In the genomic region with DNA sequence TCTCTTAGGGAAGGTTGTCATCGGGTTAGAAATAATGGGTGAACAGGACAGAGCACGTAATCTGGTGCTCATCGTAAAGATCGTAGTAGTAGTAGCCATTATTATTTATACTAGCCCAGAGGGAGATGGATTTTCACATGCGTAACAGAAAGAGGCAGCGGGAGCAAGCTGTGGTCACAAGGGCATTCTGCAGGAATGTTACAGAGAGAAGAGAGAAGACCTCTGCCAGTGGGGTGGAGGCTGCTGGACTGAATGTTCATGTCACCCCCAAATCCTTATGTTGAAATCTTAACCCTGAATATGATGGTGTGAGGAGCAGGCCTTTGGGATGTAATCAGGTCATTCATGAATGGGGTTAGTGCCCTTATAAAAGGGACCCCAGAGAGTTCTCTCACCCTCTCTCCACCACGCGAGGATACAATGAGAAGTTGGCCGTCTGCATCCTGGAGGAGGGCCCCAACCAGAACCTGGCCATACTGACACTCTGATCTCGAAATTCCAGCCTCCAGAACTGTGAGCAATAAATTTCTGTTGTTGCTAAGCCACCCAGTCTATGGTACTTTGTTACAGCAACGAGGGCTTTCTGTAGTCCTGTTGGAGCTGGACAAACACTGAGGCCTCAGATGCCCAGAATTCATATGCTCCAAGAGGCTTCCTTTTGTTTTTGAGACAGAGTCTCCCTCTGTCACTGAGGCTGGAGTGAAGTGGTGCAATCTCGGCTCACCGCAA, we compare ENCODE assay signal across 15 cellular contexts.
DNase-seq lines count a peak whose midpoint lies in the region; TF ChIP-seq lines count a peak whose summit lies in the region.
"Had no signal": no experiment of that assay in that cellular context is flagged by ENCODE, and none has a peak within 500 bp of the region (broad histone marks: within the 10 kb centered on the region; RNA-seq: fewer than 3 reads in every experiment).

No MANE protein-coding gene starts in this region.

- intact Hi-C loops in posterior vena cava (cut with DNase I) = no loop called here

- H3K4me2 ChIP-seq in mesenchymal stem cell (ENCODE audit: low read length, poor library complexity, severe bottlenecking) (no peak overlapping the region), smooth muscle cell (no peak overlapping the region)
- H3K4me2 ChIP-seq: BLaER1 had no signal

- no peaks in the 10 kb centered on the region for H3K79me2 ChIP-seq in smooth muscle cell (ENCODE audit: low read depth)

- H3K23ac ChIP-seq in mesenchymal stem cell (ENCODE audit: low read length in 2 of 2) = no peak overlapping the region

- peak; percentile 45 for DNase-seq in AG20443 (ENCODE audit: low spot score)
- peak; percentile 24 for DNase-seq in SK-MEL-5 (ENCODE audit: low read depth, low spot score)
- no peak for DNase-seq in mesenchymal stem cell
- DNase-seq in posterior vena cava (ENCODE audit: low spot score) = peak; percentile 22
- no peak for DNase-seq in NCI-H510A treated with DMSO at 0.1 percent for 48 hours (lab: John Stamatoyannopoulos, UW)
- no peak for DNase-seq in kidney tubule cell (ENCODE audit: low spot score)
- DNase-seq in NCI-H2107 (lab: John Stamatoyannopoulos, UW) = no peak
- DNase-seq in smooth muscle cell (lab: John Stamatoyannopoulos, UW; ENCODE audit: unreplicated experiment) = no peak
- DNase-seq: AML-193; Caco-2; CD8-positive, alpha-beta memory T cell; DND-41; GOT3; HCEC 1CT had no signal

- no peak overlapping the region for H3K18ac ChIP-seq in mesenchymal stem cell (ENCODE audit: low read depth in 1 of 2, low read length in 2 of 2)

- H4K20me1 ChIP-seq in smooth muscle cell (ENCODE audit: low read depth) = no peaks in the 10 kb centered on the region
- H4K20me1 ChIP-seq: BLaER1 had no signal

- TF ChIP-seq CTCF in smooth muscle cell (IDR thresholded peaks at IDR 0.05; ENCODE audit: borderline replicate concordance, insufficient read depth, poor library complexity, severe bottlenecking) = no peak

- no peak overlapping the region for H4K8ac ChIP-seq in mesenchymal stem cell (ENCODE audit: low read length)

- H2BK15ac ChIP-seq in mesenchymal stem cell (ENCODE audit: low read depth, poor library complexity, severe bottlenecking) = no peak overlapping the region

- in situ Hi-C loops in SK-MEL-5 (cut with HindIII; ENCODE audit: low pct_unique_long_range_greater_than_20kb, low sequenced_read_pairs) = no loop called here

- H2BK5ac ChIP-seq in mesenchymal stem cell (ENCODE audit: low read depth, low read length, poor library complexity, severe bottlenecking) = no peak overlapping the region

- no peaks in the 10 kb centered on the region for H3K79me1 ChIP-seq in mesenchymal stem cell (replicated peaks; ENCODE audit: low read length, poor library complexity, severe bottlenecking)

- no peak overlapping the region for H3K14ac ChIP-seq in mesenchymal stem cell (ENCODE audit: low read length in 2 of 2)

- H2AFZ ChIP-seq in mesenchymal stem cell (ENCODE audit: low read depth, low read length) (no peak overlapping the region), smooth muscle cell (ENCODE audit: low read depth) (no peak overlapping the region)

- H3K36me3 ChIP-seq in mesenchymal stem cell (ENCODE audit: control insufficient read depth in 1 of 2, insufficient read depth in 2 of 2, low read depth in 1 of 2, low read length in 2 of 2) = no peaks in the 10 kb centered on the region
- no peaks in the 10 kb centered on the region for H3K36me3 ChIP-seq in smooth muscle cell (ENCODE audit: low read depth)
- H3K36me3 ChIP-seq: BLaER1 had no signal

- 88% methylated on average over 13 of the region's 13 CpGs for WGBS in mesenchymal stem cell
- WGBS in smooth muscle cell (ENCODE audit: low lambda C conversion rate) = 81% methylated on average over 13 of the region's 13 CpGs

- H2BK120ac ChIP-seq in mesenchymal stem cell (ENCODE audit: low read depth, low read length) = no peak overlapping the region

- peaks cover 15% of the 10 kb centered on the region for H3F3A ChIP-seq in smooth muscle cell (ENCODE audit: low read depth)

- peak overlapping the region in 1 of 2 experiments; percentile 10 for H3K4ac ChIP-seq in mesenchymal stem cell (ENCODE audit: low read depth in 1 of 2, low read length in 2 of 2)

- H3K4me3 ChIP-seq in mesenchymal stem cell (ENCODE audit: insufficient read depth in 1 of 2, low read depth in 1 of 2, low read length in 2 of 2) (no peak overlapping the region), smooth muscle cell (no peak overlapping the region)
- H3K4me3 ChIP-seq: BLaER1 had no signal

- H2BK12ac ChIP-seq in mesenchymal stem cell (ENCODE audit: low read length in 2 of 2) = peak overlapping the region; percentile 21 to 81

- H3K4me1 ChIP-seq in mesenchymal stem cell (ENCODE audit: control insufficient read depth, insufficient read depth, low read depth, low read length) (peaks cover 6% of the 10 kb centered on the region), smooth muscle cell (ENCODE audit: low read depth) (peaks cover 3% of the 10 kb centered on the region)

- no peak overlapping the region for H4K91ac ChIP-seq in mesenchymal stem cell (ENCODE audit: low read length)

- no peak overlapping the region for H3K27ac ChIP-seq in mesenchymal stem cell (ENCODE audit: low read length, poor library complexity, severe bottlenecking)
- H3K27ac ChIP-seq in smooth muscle cell (ENCODE audit: low read depth) = no peak overlapping the region
- H3K27ac ChIP-seq: BLaER1 had no signal

- H3K9ac ChIP-seq in mesenchymal stem cell (ENCODE audit: low read length) = no peak overlapping the region
- no peak overlapping the region for H3K9ac ChIP-seq in smooth muscle cell (ENCODE audit: low read depth)
- H3K9ac ChIP-seq: BLaER1 had no signal

- H3K9me3 ChIP-seq in mesenchymal stem cell (ENCODE audit: control insufficient read depth, low read length) (no peaks in the 10 kb centered on the region), smooth muscle cell (replicated peaks; ENCODE audit: low read depth) (no peaks in the 10 kb centered on the region)
- H3K9me3 ChIP-seq: BLaER1, Caco-2 had no signal

- H3K27me3 ChIP-seq in mesenchymal stem cell (ENCODE audit: control insufficient read depth in 1 of 2, insufficient read depth in 1 of 2, low read length in 2 of 2) (no peaks in the 10 kb centered on the region), smooth muscle cell (ENCODE audit: low read depth) (no peaks in the 10 kb centered on the region)
- H3K27me3 ChIP-seq: BLaER1 had no signal

- H2AK5ac ChIP-seq in mesenchymal stem cell (ENCODE audit: low read length, severe bottlenecking) = no peak overlapping the region

Comparison
In these comparisons a context has a peak if more than half of its experiments do, and no peak if none do; other contexts are left out.
1. DNase-seq: peak in AG20443 (single experiment), SK-MEL-5 (single experiment) and posterior vena cava (single experiment); none in mesenchymal stem cell (single experiment), NCI-H510A treated with DMSO at 0.1 percent for 48 hours (single experiment), kidney tubule cell (single experiment), NCI-H2107 (single experiment) and smooth muscle cell (single experiment).